Comparison of ENCODE assay signal across 4 cellular contexts in genomic region chr19:34992582-34992981, GRCh38. TPM values are rescaled to one million over a fixed set of nuclear protein-coding genes. Genes with fewer than 3 reads are reported as not detected.
"Had no signal": no experiment of that assay in that cellular context is flagged by ENCODE, and none has a peak within 500 bp of the region (broad histone marks: within the 10 kb centered on the region; RNA-seq: fewer than 3 reads in every experiment).

No MANE protein-coding gene starts in this region.

RNA-seq across cellular contexts. Expression of gene HPN, which starts 48.9 kb away (rescaled TPM):
- total RNA-seq: activated B cell treated with CpG ODN at 0.5 μM for 24 hours; activated T-helper 1 cell treated with anti-CD3 and anti-CD28 coated beads, Interleukin-12 subunit alpha, Interleukin-12 subunit beta, Interleukin-2, Interleukin-4 antibody, amounts not matched to agents 30 ng/mL and 10 ng/mL and 1 ng/mL, durations not matched to agents 14 hours and 24 hours and 36 hours; bronchial epithelial cell; foreskin keratinocyte had no signal
